21 cellular contexts compared by ENCODE assay signal in the genomic region with DNA sequence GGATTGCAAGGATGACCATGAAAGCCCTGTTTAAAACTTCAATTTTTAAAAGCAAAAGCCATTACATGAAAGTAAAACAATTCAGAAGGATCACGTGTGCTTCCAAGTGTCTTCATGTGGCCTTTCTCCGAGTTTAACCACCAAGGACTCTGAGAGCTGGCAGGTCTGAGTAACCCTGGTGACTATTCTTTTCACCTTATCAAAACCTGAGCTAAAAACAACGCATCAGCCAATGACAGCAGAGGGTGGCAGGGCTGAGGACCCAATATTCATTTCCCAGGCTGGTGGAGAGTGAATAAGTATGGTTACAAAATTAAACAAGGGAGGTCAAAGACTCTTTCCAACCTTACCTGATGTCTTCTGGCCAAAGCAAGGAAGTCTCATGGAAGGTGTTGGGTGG. TPM values are rescaled to one million over a fixed set of nuclear protein-coding genes. Genes with fewer than 3 reads are reported as not detected.
A peak's percentile ranks its signal among the peaks of the same experiment; 100 is the strongest.
DNase-seq lines count a peak whose midpoint lies in the region; ATAC-seq, FAIRE-seq and TF ChIP-seq lines count a peak whose summit lies in the region.
"Had no signal": no experiment of that assay in that cellular context is flagged by ENCODE, and none has a peak within 500 bp of the region (broad histone marks: within the 10 kb centered on the region; RNA-seq: fewer than 3 reads in every experiment).

No MANE protein-coding gene starts in this region.

- ATAC-seq in heart left ventricle (peak in 3 of 4 donors; percentile 36 to 53 (median 41)), right cardiac atrium (no peak), omental fat pad (ENCODE audit: low FRiP score) (no peak), left lobe of liver (no peak)
- ATAC-seq: A549, GM23338, HCT116 had no signal

- WGBS in heart left ventricle, 4 donors: 48 to 74% (median 58%) methylated on average over 3 of the region's 3 CpGs
- WGBS in right cardiac atrium: 79% methylated on average over 3 of the region's 3 CpGs
- WGBS in adrenal gland, 4 donors: 45 to 51% (median 49%) methylated on average over 3 of the region's 3 CpGs

- H3K27ac ChIP-seq in heart left ventricle: peak overlapping the region in 7 of 12 donors; percentile 3 to 55 (median 22)
- H3K27ac ChIP-seq in right cardiac atrium (ENCODE audit: low read length): no peak overlapping the region
- H3K27ac ChIP-seq in adrenal gland: peak overlapping the region in 2 of 5 donors; percentile 52 to 60
- H3K27ac ChIP-seq: A549 had no signal

- H3K4me1 ChIP-seq in heart left ventricle (peaks cover 0 to 9% (median 1%) of the 10 kb centered on the region in 12 donors), right cardiac atrium (ENCODE audit: control insufficient read depth, insufficient read depth, low read length) (no peaks in the 10 kb centered on the region), adrenal gland (replicated peaks in 1 of 2) (peaks cover 0 to 6% of the 10 kb centered on the region in 2 donors)

- peak; percentile 81 for FAIRE-seq in HTR-8/SVneo (lab: Jason Lieb, UNC)
- FAIRE-seq: A549, GM12891, GM18507 had no signal

- TF ChIP-seq POLR2A in heart left ventricle (IDR thresholded peaks at IDR 0.05) (no peak), adrenal gland (IDR thresholded peaks at IDR 0.05) (no peak)

- H3K9me3 ChIP-seq in heart left ventricle (no peaks in the 10 kb centered on the region), right cardiac atrium (ENCODE audit: control insufficient read depth, low read length) (no peaks in the 10 kb centered on the region), adrenal gland (replicated peaks in 1 of 3) (no peaks in the 10 kb centered on the region)
- H3K9me3 ChIP-seq: A549 had no signal

- peaks cover 0 to 91% (median 49%) of the 10 kb centered on the region in 9 donors for H3K36me3 ChIP-seq in heart left ventricle
- no peaks in the 10 kb centered on the region for H3K36me3 ChIP-seq in adrenal gland (replicated peaks in 1 of 2)

- intact Hi-C loops in heart left ventricle (cut with DNase I) (no loop called here), right cardiac atrium (cut with DNase I) (no loop called here), adrenal gland (cut with DNase I) (no loop called here)

- no peak for TF ChIP-seq CTCF in heart left ventricle (IDR thresholded peaks at IDR 0.05)
- no peak for TF ChIP-seq CTCF in adrenal gland (IDR thresholded peaks at IDR 0.05)
- TF ChIP-seq CTCF in omental fat pad (IDR thresholded peaks at IDR 0.05): no peak

- DNase-seq in heart left ventricle (no peak), right cardiac atrium (no peak), HTR-8/SVneo (ENCODE audit: insufficient read length, low spot score) (no peak), adrenal gland (peak in 4 of 7 donors; percentile 35 to 53 (median 41)), omental fat pad (ENCODE audit: low spot score) (no peak), left lobe of liver (ENCODE audit: low spot score) (no peak)
- DNase-seq: 8988T; ACHN; C1 segment of cervical spinal cord; Calu3; CD4-positive, alpha-beta memory T cell; COR-L47; DMS53; DMS79 treated with DMSO at 0.1 percent for 48 hours; GF-D8; H9 had no signal

- H3K27me3 ChIP-seq in heart left ventricle (no peaks in the 10 kb centered on the region), right cardiac atrium (ENCODE audit: control insufficient read depth, insufficient read depth) (no peaks in the 10 kb centered on the region), adrenal gland (no peaks in the 10 kb centered on the region)

- H3K4me3 ChIP-seq in heart left ventricle (peak overlapping the region in 2 of 12 donors; percentile 1 to 27), right cardiac atrium (ENCODE audit: low read length) (no peak overlapping the region), adrenal gland (no peak overlapping the region)
- H3K4me3 ChIP-seq: A549, GM23338 had no signal

RNA-seq across cellular contexts. Expression of a gene that starts 46.7 kb away (rescaled TPM):
- total RNA-seq in heart left ventricle: 10 to 100 TPM; 16.8 to 33.9 (median 26.8) TPM
- polyA plus RNA-seq in heart left ventricle: 10 to 100 TPM in 1 of 2 donors, 1 to 10 TPM in 1; 9.6 to 16.8 TPM
- 10 to 100 TPM; 15.3 to 18.9 (median 16.0) TPM for total RNA-seq in right cardiac atrium
- 7.2 TPM for polyA plus RNA-seq in right cardiac atrium
- 10 to 100 TPM; 14.2 to 26.1 (median 19.8) TPM for total RNA-seq in adrenal gland
- polyA plus RNA-seq in adrenal gland: 10 to 100 TPM in 1 of 3 donors, 1 to 10 TPM in 2; 6.9 to 10.9 (median 7.7) TPM
- 10 to 100 TPM; 18.5 to 34.4 (median 25.6) TPM for total RNA-seq in omental fat pad
- total RNA-seq in left lobe of liver: 2.9 TPM

Comparison
In these comparisons a context has a peak if more than half of its experiments do, and no peak if none do; other contexts are left out.
1. ATAC-seq: peak in heart left ventricle (3 of 4); none in right cardiac atrium (0 of 2), omental fat pad (single experiment) and left lobe of liver (single experiment).
2. DNase-seq: peak in adrenal gland (4 of 7); none in heart left ventricle (0 of 5), right cardiac atrium (0 of 3), HTR-8/SVneo (single experiment), omental fat pad (single experiment) and left lobe of liver (single experiment).